ENCODE assay signal across 1 cellular context in the genomic region with DNA sequence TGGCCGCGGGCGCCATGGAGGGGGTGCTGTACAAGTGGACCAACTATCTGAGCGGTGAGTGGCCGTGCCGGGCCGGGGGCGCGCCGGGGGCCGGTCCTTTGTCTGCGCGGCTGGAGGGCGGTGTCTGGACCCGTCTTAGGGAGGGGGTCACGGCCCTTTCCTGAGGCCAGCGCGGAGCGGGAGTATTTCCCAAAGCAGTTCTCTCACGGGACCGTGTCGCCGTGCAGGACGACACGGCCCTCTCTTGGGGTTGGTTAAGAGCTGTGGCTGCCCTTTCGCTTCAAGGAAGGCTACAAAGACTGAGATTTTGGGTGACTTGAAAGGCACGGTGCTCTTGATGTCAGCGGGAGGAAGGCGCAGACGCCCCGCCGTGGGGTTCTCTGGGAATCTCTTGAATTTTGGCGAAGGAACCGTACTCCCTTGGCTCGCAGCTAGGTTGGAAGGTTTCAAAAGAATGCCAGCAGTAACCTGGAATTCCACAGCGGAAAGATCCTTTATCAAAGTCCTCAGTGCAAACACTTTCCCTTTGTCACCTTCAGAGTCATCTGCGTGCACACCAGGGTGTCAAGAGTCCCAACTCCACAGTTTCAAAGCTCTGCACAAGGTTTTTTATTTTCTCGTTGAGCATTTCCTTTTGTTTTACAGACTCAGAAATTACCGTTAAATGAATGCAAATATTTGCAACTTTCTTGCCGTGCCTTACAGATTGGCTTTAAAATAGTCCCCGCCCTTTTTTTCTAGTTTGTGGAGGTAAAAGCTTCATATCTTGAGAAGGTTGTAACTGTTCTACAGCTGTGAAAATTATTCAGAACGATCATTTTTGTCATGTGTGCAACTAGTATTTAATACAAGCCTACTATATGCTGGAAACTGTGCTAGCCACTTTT.
TF ChIP-seq lines count a peak whose summit lies in the region.

No MANE protein-coding gene starts in this region.

TF ChIP-seq in GM12878, 131 proteins besides CTCF, POLR2A, EP300 and RAD21:
- TF ChIP-seq KLF5 (IDR thresholded peaks at IDR 0.05; ENCODE audit: partially characterized antibody) (no peak), YY1 (IDR thresholded peaks at IDR 0.05; ENCODE audit: low read depth, low read length) (peak; percentile 6; the same call in 1 of the 2 replicates), IKZF1 (conservative IDR thresholded peaks at IDR 0.05) (0 out of 2 replicates have a peak, but pooled peaks have one; percentile 3), RUNX3 (IDR thresholded peaks at IDR 0.05; ENCODE audit: low read length) (0 out of 2 replicates have a peak, but pooled peaks have one; percentile 19), ASH2L (IDR thresholded peaks at IDR 0.05; ENCODE audit: borderline replicate concordance, low read depth) (0 out of 2 replicates have a peak, but pooled peaks have one; percentile 3), BHLHE40 (IDR thresholded peaks at IDR 0.05; ENCODE audit: borderline replicate concordance in 1 of 2, low read depth in 2 of 2, low read length in 1 of 2) (0 out of 4 replicates have a peak, but pooled peaks of 1 of the 2 experiments have one; percentile 11), CREB1 (IDR thresholded peaks at IDR 0.05; ENCODE audit: low read depth) (0 out of 2 replicates have a peak, but pooled peaks have one; percentile 17), GATAD2B (conservative IDR thresholded peaks at IDR 0.05; ENCODE audit: low read depth) (0 out of 2 replicates have a peak, but pooled peaks have one; percentile 66)
- TF ChIP-seq, protein P1, sequence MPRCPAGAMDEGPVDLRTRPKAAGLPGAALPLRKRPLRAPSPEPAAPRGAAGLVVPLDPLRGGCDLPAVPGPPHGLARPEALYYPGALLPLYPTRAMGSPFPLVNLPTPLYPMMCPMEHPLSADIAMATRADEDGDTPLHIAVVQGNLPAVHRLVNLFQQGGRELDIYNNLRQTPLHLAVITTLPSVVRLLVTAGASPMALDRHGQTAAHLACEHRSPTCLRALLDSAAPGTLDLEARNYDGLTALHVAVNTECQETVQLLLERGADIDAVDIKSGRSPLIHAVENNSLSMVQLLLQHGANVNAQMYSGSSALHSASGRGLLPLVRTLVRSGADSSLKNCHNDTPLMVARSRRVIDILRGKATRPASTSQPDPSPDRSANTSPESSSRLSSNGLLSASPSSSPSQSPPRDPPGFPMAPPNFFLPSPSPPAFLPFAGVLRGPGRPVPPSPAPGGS (IDR thresholded peaks at IDR 0.05; ENCODE audit: borderline replicate concordance, insufficient read depth, low read depth, low read length, poor library complexity, severe bottlenecking) = no peak
- TF ChIP-seq, protein P2, sequence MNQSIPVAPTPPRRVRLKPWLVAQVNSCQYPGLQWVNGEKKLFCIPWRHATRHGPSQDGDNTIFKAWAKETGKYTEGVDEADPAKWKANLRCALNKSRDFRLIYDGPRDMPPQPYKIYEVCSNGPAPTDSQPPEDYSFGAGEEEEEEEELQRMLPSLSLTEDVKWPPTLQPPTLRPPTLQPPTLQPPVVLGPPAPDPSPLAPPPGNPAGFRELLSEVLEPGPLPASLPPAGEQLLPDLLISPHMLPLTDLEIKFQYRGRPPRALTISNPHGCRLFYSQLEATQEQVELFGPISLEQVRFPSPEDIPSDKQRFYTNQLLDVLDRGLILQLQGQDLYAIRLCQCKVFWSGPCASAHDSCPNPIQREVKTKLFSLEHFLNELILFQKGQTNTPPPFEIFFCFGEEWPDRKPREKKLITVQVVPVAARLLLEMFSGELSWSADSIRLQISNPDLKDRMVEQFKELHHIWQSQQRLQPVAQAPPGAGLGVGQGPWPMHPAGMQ (IDR thresholded peaks at IDR 0.05; ENCODE audit: borderline replicate concordance) = no peak
- TF ChIP-seq, protein P3, sequence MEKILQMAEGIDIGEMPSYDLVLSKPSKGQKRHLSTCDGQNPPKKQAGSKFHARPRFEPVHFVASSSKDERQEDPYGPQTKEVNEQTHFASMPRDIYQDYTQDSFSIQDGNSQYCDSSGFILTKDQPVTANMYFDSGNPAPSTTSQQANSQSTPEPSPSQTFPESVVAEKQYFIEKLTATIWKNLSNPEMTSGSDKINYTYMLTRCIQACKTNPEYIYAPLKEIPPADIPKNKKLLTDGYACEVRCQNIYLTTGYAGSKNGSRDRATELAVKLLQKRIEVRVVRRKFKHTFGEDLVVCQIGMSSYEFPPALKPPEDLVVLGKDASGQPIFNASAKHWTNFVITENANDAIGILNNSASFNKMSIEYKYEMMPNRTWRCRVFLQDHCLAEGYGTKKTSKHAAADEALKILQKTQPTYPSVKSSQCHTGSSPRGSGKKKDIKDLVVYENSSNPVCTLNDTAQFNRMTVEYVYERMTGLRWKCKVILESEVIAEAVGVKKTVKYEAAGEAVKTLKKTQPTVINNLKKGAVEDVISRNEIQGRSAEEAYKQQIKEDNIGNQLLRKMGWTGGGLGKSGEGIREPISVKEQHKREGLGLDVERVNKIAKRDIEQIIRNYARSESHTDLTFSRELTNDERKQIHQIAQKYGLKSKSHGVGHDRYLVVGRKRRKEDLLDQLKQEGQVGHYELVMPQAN (conservative IDR thresholded peaks at IDR 0.05) = 0 out of 2 replicates have a peak, but pooled peaks have one; percentile 15
